In the genomic region with DNA sequence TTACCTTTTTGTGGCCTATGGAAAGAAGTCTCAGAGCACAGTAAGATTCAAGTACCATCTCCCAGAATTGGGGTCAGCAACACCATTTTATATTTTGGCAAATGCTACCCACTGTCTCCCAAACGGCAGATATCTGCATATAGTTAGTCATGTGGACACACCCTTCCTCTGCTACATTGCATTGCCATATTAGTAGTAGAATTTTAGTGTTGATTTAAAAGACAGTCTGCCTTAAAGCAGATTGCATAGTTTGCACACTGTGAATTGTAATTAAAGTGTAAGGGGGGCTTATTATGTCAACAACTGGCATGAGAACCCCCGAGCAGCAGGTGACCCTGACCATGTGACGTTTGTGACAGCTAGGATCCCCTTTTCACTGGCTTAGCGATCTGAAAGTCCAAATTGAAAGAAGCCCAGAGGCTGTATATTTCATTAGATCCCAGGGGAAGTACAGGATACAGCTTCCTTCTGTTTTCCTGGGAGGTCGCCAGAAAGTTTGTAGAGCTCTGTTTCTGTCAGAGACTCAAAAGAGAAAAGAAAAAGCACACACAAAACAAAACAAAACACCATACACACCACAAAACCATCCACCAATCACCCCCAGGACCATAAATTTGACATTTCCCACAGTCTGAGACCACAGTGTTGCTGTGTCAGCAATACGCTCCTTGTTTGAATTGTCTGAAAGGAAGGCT, we compare ENCODE assay signal across 8 cellular contexts.
A peak's percentile ranks its signal among the peaks of the same experiment; 100 is the strongest.
DNase-seq lines count a peak whose midpoint lies in the region; ATAC-seq and TF ChIP-seq lines count a peak whose summit lies in the region.

No MANE protein-coding gene starts in this region.

- no peaks in the 10 kb centered on the region for H3K9me2 ChIP-seq in OCI-LY1 (ENCODE audit: low read depth, low read length)
- H3K9me2 ChIP-seq in Karpas-422 (replicated peaks; ENCODE audit: insufficient read depth, low read length) = no peaks in the 10 kb centered on the region; the same call in 1 of the 2 replicates

- H3K4me3 ChIP-seq in OCI-LY1 (ENCODE audit: low read depth, low read length, poor library complexity, severe bottlenecking) (no peak overlapping the region), epithelial cell of proximal tubule (ENCODE audit: low read depth, low read length) (peak overlapping the region; percentile 13), neutrophil (ENCODE audit: low read depth in 1 of 2, low read length in 1 of 2) (peak overlapping the region; percentile 25 to 37), Karpas-422 (ENCODE audit: low read length) (no peak overlapping the region)

- H3K9ac ChIP-seq in OCI-LY1 (ENCODE audit: low read length) (no peak overlapping the region; the same call in 1 of the 2 replicates), Karpas-422 (ENCODE audit: low read length) (no peak overlapping the region)

- H2AFZ ChIP-seq in OCI-LY1 (ENCODE audit: low read length) (no peak overlapping the region), Karpas-422 (ENCODE audit: low read length) (no peak overlapping the region)

- peak overlapping the region; percentile 45; the same call in 1 of the 2 replicates for H3K4me2 ChIP-seq in OCI-LY1 (ENCODE audit: low read length)
- no peak overlapping the region for H3K4me2 ChIP-seq in Karpas-422 (ENCODE audit: low read depth, low read length, poor library complexity, severe bottlenecking)

- no peak for TF ChIP-seq CTCF in OCI-LY1 (IDR thresholded peaks at IDR 0.05; ENCODE audit: low read length)
- TF ChIP-seq CTCF in epithelial cell of proximal tubule (conservative IDR thresholded peaks at IDR 0.05; ENCODE audit: low read depth, low read length) = no peak
- no peak for TF ChIP-seq CTCF in neutrophil (IDR thresholded peaks at IDR 0.05)

- H4K20me1 ChIP-seq in OCI-LY1 (ENCODE audit: insufficient read depth, low read length) (no peaks in the 10 kb centered on the region), Karpas-422 (ENCODE audit: insufficient read depth, low read depth, low read length) (peaks cover 37% of the 10 kb centered on the region; the same call in 1 of the 2 replicates)

- H3K79me2 ChIP-seq in OCI-LY1 (ENCODE audit: insufficient read depth, low read length) (no peaks in the 10 kb centered on the region), Karpas-422 (ENCODE audit: low read length) (no peaks in the 10 kb centered on the region)

- H3K27me3 ChIP-seq in OCI-LY1 (ENCODE audit: insufficient read depth, low read length) = no peaks in the 10 kb centered on the region
- no peaks in the 10 kb centered on the region for H3K27me3 ChIP-seq in neutrophil
- no peaks in the 10 kb centered on the region for H3K27me3 ChIP-seq in Karpas-422 (ENCODE audit: low read length)

- DNase-seq in CD1c-positive myeloid dendritic cell (ENCODE audit: extremely low spot score) (peak; percentile 42), epithelial cell of proximal tubule (ENCODE audit: low read depth) (no peak), DMS53 treated with DMSO at 0.1 percent for 48 hours (lab: John Stamatoyannopoulos, UW; ENCODE audit: unreplicated experiment) (no peak), Karpas-422 (no peak)

- peaks cover 76% of the 10 kb centered on the region for H3K4me1 ChIP-seq in OCI-LY1 (ENCODE audit: insufficient read depth, low read length, severe bottlenecking)
- peaks cover 28 to 34% of the 10 kb centered on the region in 2 experiments for H3K4me1 ChIP-seq in neutrophil (ENCODE audit: control insufficient read depth in 1 of 2, insufficient read depth in 1 of 2, low read depth in 1 of 2, low read length in 1 of 2)
- peaks cover 20% of the 10 kb centered on the region for H3K4me1 ChIP-seq in Karpas-422 (ENCODE audit: low read length)

- H3K27ac ChIP-seq in OCI-LY1 (ENCODE audit: low read depth, low read length, poor library complexity, severe bottlenecking) (peak overlapping the region; percentile 10), neutrophil (peak overlapping the region; percentile 65), Karpas-422 (ENCODE audit: low read length) (no peak overlapping the region)

- no peaks in the 10 kb centered on the region for H3K36me3 ChIP-seq in OCI-LY1 (ENCODE audit: insufficient read depth, low read length)
- no peaks in the 10 kb centered on the region for H3K36me3 ChIP-seq in neutrophil
- H3K36me3 ChIP-seq in Karpas-422 (ENCODE audit: insufficient read depth, low read length) = no peaks in the 10 kb centered on the region

- ATAC-seq in GM19035 (IDR thresholded peaks at IDR 0.05; ENCODE audit: unreplicated experiment) (no peak), HG03175 (IDR thresholded peaks at IDR 0.05; ENCODE audit: unreplicated experiment) (no peak)

- no peaks in the 10 kb centered on the region for H3F3A ChIP-seq in OCI-LY1 (ENCODE audit: insufficient read depth, low read length)

- no peaks in the 10 kb centered on the region for H3K9me3 ChIP-seq in OCI-LY1 (ENCODE audit: low read length)
- H3K9me3 ChIP-seq in neutrophil = no peaks in the 10 kb centered on the region
- H3K9me3 ChIP-seq in Karpas-422 (ENCODE audit: low read length) = no peaks in the 10 kb centered on the region

Comparison
In these comparisons a context has a peak if more than half of its experiments do, and no peak if none do; other contexts are left out.
1. H3K4me3 ChIP-seq: peak in epithelial cell of proximal tubule (single experiment) and neutrophil (2 of 2); none in OCI-LY1 (single experiment) and Karpas-422 (single experiment).